In the genomic region with DNA sequence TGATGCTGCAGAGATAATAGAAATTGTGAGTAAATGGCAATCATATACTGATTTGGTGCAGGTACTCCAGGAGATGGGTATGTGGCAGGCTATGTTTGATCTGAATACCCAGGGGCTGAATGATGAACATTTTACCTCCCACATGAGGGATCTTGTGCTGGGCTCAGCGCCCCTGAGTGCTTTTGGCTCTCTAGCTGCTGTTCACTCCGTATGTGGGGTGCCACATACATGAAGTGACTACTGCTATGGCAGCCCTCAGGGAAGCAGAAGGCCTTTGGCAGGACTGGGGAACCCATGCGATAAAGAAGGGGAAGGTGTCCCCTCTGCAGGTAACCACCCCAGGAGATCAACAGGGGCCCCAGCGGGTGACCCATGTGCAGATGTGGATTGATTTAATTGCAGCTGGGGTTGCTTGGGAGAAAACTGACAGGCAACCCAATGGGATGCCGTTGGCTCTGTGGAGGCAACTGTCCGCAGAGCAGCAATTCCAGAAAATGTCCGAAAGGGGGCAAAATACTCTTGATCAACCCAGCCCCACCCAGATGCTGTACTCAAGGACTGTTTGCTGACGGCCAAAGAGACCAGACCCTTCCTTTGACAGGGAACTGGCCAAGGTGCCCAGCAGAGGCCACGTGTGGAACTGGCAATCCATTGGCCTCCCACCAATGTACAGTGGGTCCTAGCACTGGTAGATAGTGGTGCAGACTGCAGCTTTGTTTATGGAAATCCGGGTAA, we compare ENCODE assay signal across 17 cellular contexts. TPM values are rescaled to one million over a fixed set of nuclear protein-coding genes. Genes with fewer than 3 reads are reported as not detected.
A peak's percentile ranks its signal among the peaks of the same experiment; 100 is the strongest.
DNase-seq lines count a peak whose midpoint lies in the region; ATAC-seq and TF ChIP-seq lines count a peak whose summit lies in the region.
"Had no signal": no experiment of that assay in that cellular context is flagged by ENCODE, and none has a peak within 500 bp of the region (broad histone marks: within the 10 kb centered on the region; RNA-seq: fewer than 3 reads in every experiment).

No MANE protein-coding gene starts in this region.

- no peak for ATAC-seq in HG02884 (IDR thresholded peaks at IDR 0.05; ENCODE audit: unreplicated experiment)

- H4K20me1 ChIP-seq in Karpas-422 (ENCODE audit: insufficient read depth, low read depth, low read length) = no peaks in the 10 kb centered on the region
- H4K20me1 ChIP-seq: BLaER1 had no signal

- H3K4me2 ChIP-seq in Karpas-422 (ENCODE audit: low read depth, low read length, poor library complexity, severe bottlenecking) = no peak overlapping the region
- H3K4me2 ChIP-seq: BLaER1 had no signal

- H3K79me2 ChIP-seq in Karpas-422 (ENCODE audit: low read length) = no peaks in the 10 kb centered on the region

- no peak for TF ChIP-seq POLR2A in NB4 (IDR thresholded peaks at IDR 0.05; ENCODE audit: extremely low read depth, insufficient read length)

- DNase-seq in ELF-1 (ENCODE audit: low read depth, low spot score) = peak; percentile 65
- DNase-seq in H4 (ENCODE audit: low spot score) = peak; percentile 54
- DNase-seq in NB4 (ENCODE audit: low read depth) = peak; percentile 17
- DNase-seq in epithelial cell of proximal tubule (ENCODE audit: low read depth) = no peak
- DNase-seq in T-helper 9 cell = no peak
- no peak for DNase-seq in AG20443 (ENCODE audit: low spot score)
- no peak for DNase-seq in Karpas-422
- DNase-seq: activated B cell treated with CpG ODN at 0.5 μM for 24 hours; activated naive CD4-positive, alpha-beta T cell; EL; heart right ventricle; MG63; spleen had no signal

- H3K4me1 ChIP-seq in Karpas-422 (ENCODE audit: low read length) = no peaks in the 10 kb centered on the region
- H3K4me1 ChIP-seq: BLaER1, heart right ventricle, spleen had no signal

- no peaks in the 10 kb centered on the region for H3K36me3 ChIP-seq in Karpas-422 (ENCODE audit: insufficient read depth, low read length)
- H3K36me3 ChIP-seq: BLaER1, heart right ventricle, MG63, ovary, spleen had no signal

- no peak overlapping the region for H3K27ac ChIP-seq in Karpas-422 (ENCODE audit: low read length)
- H3K27ac ChIP-seq: BLaER1, heart right ventricle, HL-60, ovary, spleen had no signal

- H3K9ac ChIP-seq in Karpas-422 (ENCODE audit: low read length) = no peak overlapping the region
- H3K9ac ChIP-seq: BLaER1 had no signal

- H3K9me2 ChIP-seq in Karpas-422 (replicated peaks; ENCODE audit: insufficient read depth, low read length) = no peaks in the 10 kb centered on the region

- no peaks in the 10 kb centered on the region for H3K27me3 ChIP-seq in Karpas-422 (ENCODE audit: low read length)
- H3K27me3 ChIP-seq: BLaER1, heart right ventricle, MG63, ovary, spleen had no signal

- no peaks in the 10 kb centered on the region for H3K9me3 ChIP-seq in Karpas-422 (ENCODE audit: low read length)
- H3K9me3 ChIP-seq: BLaER1, heart right ventricle, MG63, ovary had no signal

- H3K4me3 ChIP-seq in NB4 (ENCODE audit: low read depth, low read length) = no peak overlapping the region
- H3K4me3 ChIP-seq in epithelial cell of proximal tubule (ENCODE audit: low read depth, low read length) = no peak overlapping the region
- H3K4me3 ChIP-seq in Karpas-422 (ENCODE audit: low read length) = no peak overlapping the region
- H3K4me3 ChIP-seq: BLaER1, heart right ventricle, MG63, ovary, spleen had no signal

- TF ChIP-seq CTCF in NB4 (IDR thresholded peaks at IDR 0.05; ENCODE audit: low read depth, low read length) (peak; percentile 22), epithelial cell of proximal tubule (conservative IDR thresholded peaks at IDR 0.05; ENCODE audit: low read depth, low read length) (peak; percentile 15)

- H2AFZ ChIP-seq in Karpas-422 (ENCODE audit: low read length) = no peak overlapping the region

RNA-seq across cellular contexts. Expression of gene KCNA4, which starts 29.5 kb away (rescaled TPM):
- 0.06 and 0.23 TPM in 2 replicates for total RNA-seq in H4 (2014; rRNA removed; shearing (Covaris generic))
- total RNA-seq in epithelial cell of proximal tubule = not detected in 2 replicates
- total RNA-seq in Karpas-422 (2014; rRNA removed; shearing (Covaris generic); ENCODE audit: low replicate concordance) = not detected in 2 replicates
- total RNA-seq: activated B cell treated with CpG ODN at 0.5 μM for 24 hours, spleen had no signal

Comparison
In these comparisons a context has a peak if more than half of its experiments do, and no peak if none do; other contexts are left out.
1. DNase-seq: peak in ELF-1 (single experiment), H4 (single experiment) and NB4 (single experiment); none in epithelial cell of proximal tubule (single experiment), T-helper 9 cell (single experiment), AG20443 (single experiment) and Karpas-422 (single experiment).